13 cellular contexts compared by ENCODE assay signal in the genomic region with DNA sequence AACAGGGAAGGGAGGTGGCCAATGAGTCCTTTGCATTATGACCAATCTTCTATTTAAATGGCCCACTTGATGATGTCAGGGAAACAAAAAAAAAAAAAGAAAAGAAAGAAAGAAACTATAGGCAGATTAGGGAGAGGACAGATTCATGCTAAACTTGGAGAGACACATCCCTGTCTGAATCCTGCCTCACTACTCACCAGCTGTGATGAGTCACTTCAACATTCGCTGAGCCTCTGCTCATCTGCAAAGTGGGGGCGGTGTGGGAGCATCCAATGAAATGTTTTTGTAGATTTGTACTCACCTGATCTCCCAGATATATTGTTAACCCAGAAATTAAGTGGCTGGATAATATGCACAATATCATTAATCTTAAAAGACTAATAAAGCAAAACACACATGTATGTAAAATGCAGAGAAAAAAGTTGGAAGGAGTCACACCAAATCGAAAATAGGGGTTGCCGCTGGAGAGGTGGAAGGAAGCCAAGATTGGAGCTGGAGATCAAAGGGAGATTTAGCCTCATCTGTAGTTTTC. TPM values are rescaled to one million over a fixed set of nuclear protein-coding genes. Genes with fewer than 3 reads are reported as not detected.
DNase-seq lines count a peak whose midpoint lies in the region; ATAC-seq and TF ChIP-seq lines count a peak whose summit lies in the region.
"Had no signal": no experiment of that assay in that cellular context is flagged by ENCODE, and none has a peak within 500 bp of the region (broad histone marks: within the 10 kb centered on the region; RNA-seq: fewer than 3 reads in every experiment).

No MANE protein-coding gene starts in this region.

- WGBS in adrenal gland, 4 donors, result 21 to 36% (median 32%) methylated on average over 4 of the region's 4 CpGs
- WGBS in hepatocyte (ENCODE audit: low lambda C conversion rate, missing lambda C conversion rate), result 69% methylated on average over 4 of the region's 4 CpGs
- WGBS in prostate gland, result 21% methylated on average over 4 of the region's 4 CpGs

- H3K36me3 ChIP-seq in adrenal gland (replicated peaks in 1 of 2) (no peaks in the 10 kb centered on the region), hepatocyte (replicated peaks; ENCODE audit: insufficient read depth, low read depth) (no peaks in the 10 kb centered on the region), prostate gland (no peaks in the 10 kb centered on the region), PC-9 (ENCODE audit: low read depth) (no peaks in the 10 kb centered on the region), right atrium auricular region (no peaks in the 10 kb centered on the region)
- H3K36me3 ChIP-seq: lower lobe of right lung had no signal

- DNase-seq in stimulated activated CD4-positive, alpha-beta T cell treated with anti-CD3 and anti-CD28 coated beads, Interleukin-15, amount 100 ng/mL, for 24 hours, result peak; percentile 23
- no peak for DNase-seq in stimulated activated CD4-positive, alpha-beta T cell treated with anti-CD3 and anti-CD28 coated beads, Interleukin-2, amount 100 ng/mL, for 48 hours
- DNase-seq in adrenal gland (peak; percentile 64 to 81 (median 78)), hepatocyte (ENCODE audit: low spot score) (no peak), prostate gland (ENCODE audit: low spot score) (no peak), PC-9 (no peak), right atrium auricular region (ENCODE audit: low spot score) (no peak)
- DNase-seq: activated T-cell treated with anti-CD3 and anti-CD28 coated beads, Interleukin-2, amount 50 U/mL, for 4 hours; Caco-2; H7; lower lobe of right lung; NCI-H2227 treated with DMSO at 0.1 percent for 48 hours had no signal

- H3K9me3 ChIP-seq in adrenal gland (replicated peaks in 1 of 3) (no peaks in the 10 kb centered on the region), hepatocyte (ENCODE audit: low read depth) (no peaks in the 10 kb centered on the region), prostate gland (no peaks in the 10 kb centered on the region), PC-9 (ENCODE audit: insufficient read depth, low read depth) (no peaks in the 10 kb centered on the region), right atrium auricular region (no peaks in the 10 kb centered on the region)
- H3K9me3 ChIP-seq: Caco-2, lower lobe of right lung had no signal

- no peak for ATAC-seq in GM18909 (IDR thresholded peaks at IDR 0.05; ENCODE audit: poor library complexity, unreplicated experiment)

- 0 out of 2 replicates have a peak, but pooled peaks cover 3% of the 10 kb centered on the region for H3F3A ChIP-seq in PC-9 (ENCODE audit: insufficient read depth, low read depth)

- H3K4me3 ChIP-seq in adrenal gland (no peak overlapping the region), hepatocyte (no peak overlapping the region), prostate gland (no peak overlapping the region), PC-9 (no peak overlapping the region), right atrium auricular region (no peak overlapping the region)
- H3K4me3 ChIP-seq: lower lobe of right lung had no signal

- peak in 1 of 2 donors; percentile 55 for TF ChIP-seq POLR2A in adrenal gland (IDR thresholded peaks at IDR 0.05)
- no peak for TF ChIP-seq POLR2A in prostate gland (IDR thresholded peaks at IDR 0.05)

- no TSS peak for BruUV-seq in PC-9 (replicated peaks; lab: Mats Ljungman, UMichigan)

- H2AFZ ChIP-seq in hepatocyte, result no peak overlapping the region
- no peak overlapping the region for H2AFZ ChIP-seq in PC-9

- intact Hi-C loops in adrenal gland (cut with DNase I), result no loop called here
- intact Hi-C loops in prostate gland (cut with DNase I), result no loop called here
- intact Hi-C loops in PC-9 (cut with micrococcal nuclease; ENCODE audit: unreplicated experiment), result no loop called here

- POLR2A ChIA-PET in PC-9 (lab: Charles Lee; ENCODE audit: unreplicated experiment), result interaction anchor here (0.6 kb wide), 1 partner anchor 81 kb away, joined by 5 read pairs; no protein-coding TSS in a partner anchor

- no peaks in the 10 kb centered on the region for H3K9me2 ChIP-seq in hepatocyte (replicated peaks; ENCODE audit: insufficient read depth)
- H3K9me2 ChIP-seq in PC-9 (ENCODE audit: insufficient read depth), result no peaks in the 10 kb centered on the region

- H3K79me2 ChIP-seq in hepatocyte (no peaks in the 10 kb centered on the region), PC-9 (ENCODE audit: low read depth) (no peaks in the 10 kb centered on the region)

- H3K4me1 ChIP-seq in adrenal gland (replicated peaks in 1 of 2), result peaks cover 10 to 11% of the 10 kb centered on the region in 2 donors
- H3K4me1 ChIP-seq in hepatocyte (ENCODE audit: insufficient read depth), result no peaks in the 10 kb centered on the region
- peaks cover 4% of the 10 kb centered on the region for H3K4me1 ChIP-seq in prostate gland (replicated peaks)
- H3K4me1 ChIP-seq in PC-9 (replicated peaks; ENCODE audit: insufficient read depth), result no peaks in the 10 kb centered on the region
- peaks cover 0 to 11% of the 10 kb centered on the region in 2 donors for H3K4me1 ChIP-seq in right atrium auricular region
- H3K4me1 ChIP-seq: Caco-2 had no signal

- H4K20me1 ChIP-seq in hepatocyte (ENCODE audit: insufficient read depth, poor library complexity, severe bottlenecking), result no peaks in the 10 kb centered on the region
- no peaks in the 10 kb centered on the region for H4K20me1 ChIP-seq in PC-9 (ENCODE audit: insufficient read depth)

- H3K4me2 ChIP-seq in hepatocyte (no peak overlapping the region), PC-9 (no peak overlapping the region)

- TF ChIP-seq CTCF in adrenal gland (IDR thresholded peaks at IDR 0.05), result peak in 1 of 6 experiments; percentile 8
- TF ChIP-seq CTCF in hepatocyte (IDR thresholded peaks at IDR 0.05; ENCODE audit: poor library complexity), result no peak
- TF ChIP-seq CTCF in prostate gland (IDR thresholded peaks at IDR 0.05), result no peak
- TF ChIP-seq CTCF in PC-9 (conservative IDR thresholded peaks at IDR 0.05), result no peak
- TF ChIP-seq CTCF in right atrium auricular region (IDR thresholded peaks at IDR 0.05), result no peak

- CTCF ChIA-PET in PC-9 (lab: Charles Lee), result interaction anchor here (0.7 kb wide), 1 partner anchor 52 kb away, joined by 3 read pairs; no protein-coding TSS in a partner anchor

- H3K27me3 ChIP-seq in adrenal gland (no peaks in the 10 kb centered on the region), hepatocyte (no peaks in the 10 kb centered on the region), prostate gland (replicated peaks; ENCODE audit: insufficient read depth) (no peaks in the 10 kb centered on the region), PC-9 (ENCODE audit: insufficient read depth, low read depth) (no peaks in the 10 kb centered on the region), right atrium auricular region (no peaks in the 10 kb centered on the region)

- H3K27ac ChIP-seq in adrenal gland (peak overlapping the region in 4 of 5 donors; percentile 36 to 68 (median 61)), hepatocyte (peak overlapping the region; percentile 51), prostate gland (no peak overlapping the region), PC-9 (no peak overlapping the region), right atrium auricular region (no peak overlapping the region)
- H3K27ac ChIP-seq: lower lobe of right lung had no signal

RNA-seq across cellular contexts. Expression of a gene that starts 17.1 kb away (rescaled TPM):
- total RNA-seq in adrenal gland, result 100 to 1,000 TPM; 108 to 410 (median 254) TPM
- 100 to 1,000 TPM in 2 of 3 donors, 10 to 100 TPM in 1; 71.9 to 450 (median 103) TPM for polyA plus RNA-seq in adrenal gland
- 105 and 107 TPM in 2 replicates for total RNA-seq in hepatocyte
- 30.1 and 39.1 TPM in 2 replicates for polyA plus RNA-seq in hepatocyte
- total RNA-seq in prostate gland, result 100 to 1,000 TPM; 228 to 380 TPM
- total RNA-seq in PC-9 (2021), result 106 and 159 TPM in 2 replicates
- 100 to 1,000 TPM in 1 of 2 donors, 10 to 100 TPM in 1; 70.7 to 113 TPM for total RNA-seq in right atrium auricular region

RNA-seq across cellular contexts. Expression of a gene that starts 46.0 kb away (rescaled TPM):
- total RNA-seq in adrenal gland, result 100 to 1,000 TPM in 7 of 8 donors, 10 to 100 TPM in 1; 60.5 to 603 (median 339) TPM
- polyA plus RNA-seq in adrenal gland, result 100 to 1,000 TPM in 1 of 3 donors, 10 to 100 TPM in 2; 59.5 to 107 (median 77.1) TPM
- total RNA-seq in hepatocyte, result 537 and 547 TPM in 2 replicates
- 583 and 682 TPM in 2 replicates for polyA plus RNA-seq in hepatocyte
- 100 to 1,000 TPM; 559 to 659 TPM for total RNA-seq in prostate gland
- 10.3 and 18.4 TPM in 2 replicates for total RNA-seq in PC-9 (2021)
- 100 to 1,000 TPM; 804 to 819 TPM for total RNA-seq in right atrium auricular region

Comparison
In these comparisons a context has a peak if more than half of its experiments do, and no peak if none do; other contexts are left out.
1. DNase-seq: peak in stimulated activated CD4-positive, alpha-beta T cell treated with anti-CD3 and anti-CD28 coated beads, Interleukin-15, amount 100 ng/mL, for 24 hours (single experiment) and adrenal gland (7 of 7); none in stimulated activated CD4-positive, alpha-beta T cell treated with anti-CD3 and anti-CD28 coated beads, Interleukin-2, amount 100 ng/mL, for 48 hours (0 of 2), hepatocyte (single experiment), prostate gland (single experiment), PC-9 (0 of 2) and right atrium auricular region (single experiment).
2. H3K27ac ChIP-seq: peak in adrenal gland (4 of 5) and hepatocyte (single experiment); none in prostate gland (0 of 2), PC-9 (single experiment) and right atrium auricular region (0 of 2).